In the genomic region with DNA sequence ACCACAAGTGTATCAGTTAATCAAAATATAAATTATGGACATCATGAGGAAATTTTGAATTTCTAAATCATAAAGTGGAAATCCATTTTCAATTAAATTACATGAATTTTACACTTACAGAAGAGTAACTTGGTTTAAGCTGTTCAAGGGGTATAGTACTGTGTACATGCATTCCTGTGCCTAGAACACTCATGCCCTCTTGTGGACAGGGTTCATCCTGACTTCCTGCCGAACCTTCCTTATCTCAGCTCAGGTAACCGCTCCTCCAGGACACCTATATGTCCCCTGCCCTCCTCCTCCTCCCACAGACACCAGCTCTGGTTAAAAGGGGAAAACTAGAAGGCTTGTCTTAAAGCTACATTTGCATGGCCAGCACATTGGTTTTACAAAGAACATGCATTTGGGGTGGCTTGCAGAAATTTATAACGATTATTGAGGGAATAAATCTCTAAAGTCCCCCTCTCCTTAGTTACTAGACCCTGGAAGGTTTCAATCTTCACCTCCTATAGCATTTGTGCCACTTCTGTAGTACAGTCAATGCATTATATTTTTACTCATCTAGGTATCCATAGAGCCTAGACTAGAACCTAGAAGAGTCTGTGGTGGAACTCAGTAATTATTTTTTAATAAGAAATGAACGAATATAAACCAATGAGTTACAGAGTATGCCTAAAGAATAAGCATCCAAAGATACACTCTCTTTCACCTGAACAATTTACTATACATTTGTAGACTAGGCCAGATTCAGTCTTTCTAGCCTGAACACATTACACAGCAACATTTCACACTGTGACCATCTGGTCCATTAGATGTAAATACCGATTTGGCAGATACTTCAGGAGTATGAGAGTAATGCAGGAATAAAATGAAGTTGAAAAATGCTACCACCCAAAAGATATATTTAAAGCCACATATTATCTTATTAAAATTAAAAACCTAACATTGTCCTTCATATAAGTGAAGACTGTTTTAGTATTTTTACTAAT, we compare ENCODE assay signal across 9 cellular contexts.
DNase-seq lines count a peak whose midpoint lies in the region; ATAC-seq and TF ChIP-seq lines count a peak whose summit lies in the region.
"Had no signal": no experiment of that assay in that cellular context is flagged by ENCODE, and none has a peak within 500 bp of the region (broad histone marks: within the 10 kb centered on the region; RNA-seq: fewer than 3 reads in every experiment).

No MANE protein-coding gene starts in this region.

- no peak overlapping the region for H3K27ac Mint-ChIP-seq in activated B cell treated with CpG ODN at 0.5 μM for 24 hours
- H3K27ac Mint-ChIP-seq in naive thymus-derived CD4-positive, alpha-beta T cell, result no peak overlapping the region
- no peak overlapping the region for H3K27ac Mint-ChIP-seq in naive thymus-derived CD8-positive, alpha-beta T cell

- no peaks in the 10 kb centered on the region for H3K9me3 ChIP-seq in naive thymus-derived CD4-positive, alpha-beta T cell (ENCODE audit: control insufficient read depth in 2 of 3, low read length in 3 of 3)

- no peak overlapping the region for H3K27ac ChIP-seq in naive thymus-derived CD4-positive, alpha-beta T cell (ENCODE audit: low read depth, low read length)

- intact Hi-C loops in activated B cell treated with CpG ODN at 0.5 μM for 24 hours (cut with micrococcal nuclease), result loop anchor here (1.0 to 10.0 kb wide), 4 partner anchors 870 to 1346 kb away; no protein-coding TSS in a partner anchor
- intact Hi-C loops in naive thymus-derived CD4-positive, alpha-beta T cell (cut with micrococcal nuclease), result no loop called here

- CTCF ChIA-PET in activated B cell treated with CpG ODN at 0.5 μM for 24 hours (lab: Charles Lee), result no interaction called here
- CTCF ChIA-PET in naive thymus-derived CD4-positive, alpha-beta T cell (lab: Charles Lee), result no interaction called here

- no peaks in the 10 kb centered on the region for H3K27me3 Mint-ChIP-seq in activated B cell treated with CpG ODN at 0.5 μM for 24 hours
- peaks cover 0 to 6% (median 0%) of the 10 kb centered on the region in 5 donors for H3K27me3 Mint-ChIP-seq in naive thymus-derived CD4-positive, alpha-beta T cell
- peaks cover 0 to 5% (median 0%) of the 10 kb centered on the region in 5 donors for H3K27me3 Mint-ChIP-seq in naive thymus-derived CD8-positive, alpha-beta T cell

- H3K36me3 Mint-ChIP-seq in activated B cell treated with CpG ODN at 0.5 μM for 24 hours (ENCODE audit: low read depth), result no peaks in the 10 kb centered on the region
- H3K36me3 Mint-ChIP-seq in naive thymus-derived CD4-positive, alpha-beta T cell, result peaks cover 0 to 8% (median 0%) of the 10 kb centered on the region in 5 donors
- no peaks in the 10 kb centered on the region for H3K36me3 Mint-ChIP-seq in naive thymus-derived CD8-positive, alpha-beta T cell

- ATAC-seq in GM18508 (IDR thresholded peaks at IDR 0.05; ENCODE audit: insufficient read depth, unreplicated experiment) (peak; percentile 72), HG02870 (IDR thresholded peaks at IDR 0.05; ENCODE audit: unreplicated experiment) (peak; percentile 79), activated B cell treated with CpG ODN at 0.5 μM for 24 hours (ENCODE audit: low read depth) (peak; percentile 40)
- ATAC-seq in naive thymus-derived CD4-positive, alpha-beta T cell, result no peak
- ATAC-seq in naive thymus-derived CD8-positive, alpha-beta T cell, result no peak

- H3K4me1 ChIP-seq in naive thymus-derived CD4-positive, alpha-beta T cell (ENCODE audit: control insufficient read depth in 2 of 2, insufficient read depth in 2 of 2, low read length in 2 of 2), result no peaks in the 10 kb centered on the region

- no peak for DNase-seq in AG09319 (ENCODE audit: extremely low read depth, low read depth)
- DNase-seq in NCI-H2029 treated with DMSO at 0.1 percent for 48 hours (lab: John Stamatoyannopoulos, UW), result peak; percentile 53
- DNase-seq in activated B cell treated with CpG ODN at 0.5 μM for 24 hours, result no peak
- peak; percentile 7 for DNase-seq in kidney epithelial cell (ENCODE audit: low read depth)
- no peak for DNase-seq in naive thymus-derived CD4-positive, alpha-beta T cell
- DNase-seq in naive thymus-derived CD8-positive, alpha-beta T cell, result no peak

- TF ChIP-seq CTCF in AG09319 (IDR thresholded peaks at IDR 0.05; ENCODE audit: low read depth, low read length), result peak; percentile 43
- no peak for TF ChIP-seq CTCF in activated B cell treated with CpG ODN at 0.5 μM for 24 hours (IDR thresholded peaks at IDR 0.05)
- TF ChIP-seq CTCF in kidney epithelial cell (IDR thresholded peaks at IDR 0.05; ENCODE audit: insufficient read depth, low read length, poor library complexity, severe bottlenecking), result peak; percentile 85

- peaks cover 2% of the 10 kb centered on the region for H3K9me3 Mint-ChIP-seq in activated B cell treated with CpG ODN at 0.5 μM for 24 hours
- peaks cover 0 to 12% (median 0%) of the 10 kb centered on the region in 11 donors for H3K9me3 Mint-ChIP-seq in naive thymus-derived CD4-positive, alpha-beta T cell
- peaks cover 0 to 10% (median 2%) of the 10 kb centered on the region in 9 donors for H3K9me3 Mint-ChIP-seq in naive thymus-derived CD8-positive, alpha-beta T cell

- no peaks in the 10 kb centered on the region for H3K4me1 Mint-ChIP-seq in activated B cell treated with CpG ODN at 0.5 μM for 24 hours
- H3K4me1 Mint-ChIP-seq in naive thymus-derived CD4-positive, alpha-beta T cell, result no peaks in the 10 kb centered on the region
- no peaks in the 10 kb centered on the region for H3K4me1 Mint-ChIP-seq in naive thymus-derived CD8-positive, alpha-beta T cell

- H3K36me3 ChIP-seq in kidney epithelial cell (ENCODE audit: control insufficient read depth, insufficient read depth, low read length), result no peaks in the 10 kb centered on the region
- no peaks in the 10 kb centered on the region for H3K36me3 ChIP-seq in naive thymus-derived CD4-positive, alpha-beta T cell (ENCODE audit: control insufficient read depth in 2 of 3, insufficient read depth in 3 of 3, low read length in 3 of 3)

- H3K27me3 ChIP-seq in kidney epithelial cell (ENCODE audit: control insufficient read depth, insufficient read depth, low read length), result no peaks in the 10 kb centered on the region
- no peaks in the 10 kb centered on the region for H3K27me3 ChIP-seq in naive thymus-derived CD4-positive, alpha-beta T cell (ENCODE audit: control insufficient read depth in 2 of 2, insufficient read depth in 2 of 2, low read length in 2 of 2)

- H3K4me3 ChIP-seq in kidney epithelial cell (ENCODE audit: low read depth, low read length), result no peak overlapping the region
- H3K4me3 ChIP-seq in naive thymus-derived CD4-positive, alpha-beta T cell (ENCODE audit: low read length), result no peak overlapping the region
- H3K4me3 ChIP-seq: lung had no signal

- no peak overlapping the region for H3K4me3 Mint-ChIP-seq in activated B cell treated with CpG ODN at 0.5 μM for 24 hours
- H3K4me3 Mint-ChIP-seq in naive thymus-derived CD4-positive, alpha-beta T cell, result no peak overlapping the region
- no peak overlapping the region for H3K4me3 Mint-ChIP-seq in naive thymus-derived CD8-positive, alpha-beta T cell

- POLR2A ChIA-PET in activated B cell treated with CpG ODN at 0.5 μM for 24 hours (lab: Charles Lee), result no interaction called here
- POLR2A ChIA-PET in naive thymus-derived CD4-positive, alpha-beta T cell (lab: Charles Lee), result no interaction called here
- POLR2A ChIA-PET in naive thymus-derived CD8-positive, alpha-beta T cell (lab: Charles Lee), result no interaction called here

Comparison
In these comparisons a context has a peak if more than half of its experiments do, and no peak if none do; other contexts are left out.
1. DNase-seq: peak in NCI-H2029 treated with DMSO at 0.1 percent for 48 hours (single experiment) and kidney epithelial cell (single experiment); none in AG09319 (single experiment), activated B cell treated with CpG ODN at 0.5 μM for 24 hours (single experiment), naive thymus-derived CD4-positive, alpha-beta T cell (0 of 9) and naive thymus-derived CD8-positive, alpha-beta T cell (0 of 10).
2. ATAC-seq: peak in GM18508 (single experiment), HG02870 (single experiment) and activated B cell treated with CpG ODN at 0.5 μM for 24 hours (single experiment); none in naive thymus-derived CD4-positive, alpha-beta T cell (single experiment) and naive thymus-derived CD8-positive, alpha-beta T cell (0 of 2).